Comparison of ENCODE assay signal across 1 cellular context in genomic region chr6:159981171-159981571, GRCh38.
TF ChIP-seq lines count a peak whose summit lies in the region.

No MANE protein-coding gene starts in this region.

TF ChIP-seq in GM12878, 131 proteins besides CTCF, POLR2A, EP300 and RAD21 (continued from another document):
- TF ChIP-seq MLLT1 (IDR thresholded peaks at IDR 0.05) (peak; percentile 78; the same call in 1 of the 2 replicates), GABPA (IDR thresholded peaks at IDR 0.05; ENCODE audit: low read depth) (no peak), RAD51 (IDR thresholded peaks at IDR 0.05) (peak; percentile 85), USF1 (IDR thresholded peaks at IDR 0.05; ENCODE audit: borderline replicate concordance, extremely low read length, insufficient read depth, low read depth, low read length) (peak; percentile 30), HDGF (IDR thresholded peaks at IDR 0.05) (peak; percentile 99), NBN (IDR thresholded peaks at IDR 0.05) (peak; percentile 71; the same call in 1 of the 2 replicates), BHLHE40 (IDR thresholded peaks at IDR 0.05; ENCODE audit: borderline replicate concordance in 1 of 2, low read depth in 2 of 2, low read length in 1 of 2) (peak in 1 of 2 experiments; percentile 52; a peak in 1 of 4 replicates), PBX3 (IDR thresholded peaks at IDR 0.05; ENCODE audit: insufficient replicate concordance, low read depth, low read length) (peak; percentile 5), TCF12 (IDR thresholded peaks at IDR 0.05; ENCODE audit: low read depth, low read length) (no peak), NRF1 (conservative IDR thresholded peaks at IDR 0.05; ENCODE audit: low read depth, low read length) (no peak), ZNF207 (IDR thresholded peaks at IDR 0.05; ENCODE audit: borderline replicate concordance) (no peak), CHD1 (IDR thresholded peaks at IDR 0.05; ENCODE audit: low read depth, low read length) (no peak), MTA2 (IDR thresholded peaks at IDR 0.05; ENCODE audit: low read depth) (0 out of 2 replicates have a peak, but pooled peaks have one; percentile 8)
TF ChIP-seq in GM12878: peak in this region for 9.
